1 cellular context compared by ENCODE assay signal in the genomic region with DNA sequence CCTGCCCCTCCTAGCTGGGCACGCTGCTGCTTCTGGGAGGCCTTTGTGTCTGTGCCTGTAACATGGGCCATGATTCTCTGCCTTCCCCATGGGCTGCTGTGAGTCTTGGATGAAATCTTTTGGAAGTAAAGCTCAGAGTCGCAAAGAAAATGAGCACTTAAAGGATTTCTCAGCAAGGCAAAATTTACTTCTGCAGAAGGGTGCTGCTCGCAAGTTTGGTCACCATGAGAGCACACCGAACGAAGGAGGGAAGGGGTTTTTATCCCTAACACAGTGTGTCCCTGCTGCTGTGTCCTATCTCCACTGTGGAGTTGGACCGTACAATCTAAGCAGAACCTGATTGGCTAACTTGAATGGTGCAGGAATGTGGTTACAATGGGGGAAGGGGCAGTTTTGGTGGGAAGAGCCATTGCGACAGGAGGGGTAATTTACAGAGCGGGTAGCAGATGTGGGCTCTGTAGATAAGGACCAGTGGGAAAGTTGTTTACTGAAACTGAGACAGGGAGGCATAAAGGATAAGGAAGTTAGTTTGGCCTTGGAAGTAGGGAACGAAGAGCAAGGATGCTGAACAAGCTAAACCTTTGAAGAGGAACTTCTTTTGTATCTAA.
TF ChIP-seq lines count a peak whose summit lies in the region.

No MANE protein-coding gene starts in this region.

TF ChIP-seq in H1, 55 proteins besides CTCF, POLR2A, EP300 and RAD21 (continued from another document):
- no peak for TF ChIP-seq BCL11A (IDR thresholded peaks at IDR 0.05; ENCODE audit: low read depth in 2 of 2, low read length in 2 of 2)
- TF ChIP-seq CBX5 (IDR thresholded peaks at IDR 0.05; ENCODE audit: low read depth, low read length), result no peak
